Comparison of ENCODE assay signal across 13 cellular contexts in genomic region chr14:105423488-105424195, GRCh38. TPM values are rescaled to one million over a fixed set of nuclear protein-coding genes. Genes with fewer than 3 reads are reported as not detected.
"Had no signal": no experiment of that assay in that cellular context is flagged by ENCODE, and none has a peak within 500 bp of the region (broad histone marks: within the 10 kb centered on the region; RNA-seq: fewer than 3 reads in every experiment).

No MANE protein-coding gene starts in this region.

- H3K4me2 ChIP-seq: hepatocyte had no signal

- H3K27me3 Mint-ChIP-seq: activated CD8-positive, alpha-beta T cell treated with anti-CD3 and anti-CD28 coated beads for 36 hours; T-cell had no signal

- ATAC-seq: activated CD8-positive, alpha-beta T cell treated with anti-CD3 and anti-CD28 coated beads for 36 hours; esophagus mucosa; sciatic nerve; T-cell had no signal

- H3K4me3 ChIP-seq: adrenal gland, hepatocyte, ovary, SK-N-MC, thoracic aorta, uterus had no signal

- H3K27me3 ChIP-seq: adrenal gland, hepatocyte, ovary, uterus had no signal

- H3K27ac Mint-ChIP-seq: activated naive CD4-positive, alpha-beta T cell treated with anti-CD3 and anti-CD28 coated beads, Interleukin-2, amount 10 ng/mL, durations not matched to agents 7 days and 5 days had no signal

- H3K36me3 ChIP-seq: adrenal gland, ovary, thoracic aorta, uterus had no signal

- H3K27ac ChIP-seq: hepatocyte, ovary, SK-N-MC, thoracic aorta, uterus had no signal

- H3K4me3 Mint-ChIP-seq: activated CD8-positive, alpha-beta T cell treated with anti-CD3 and anti-CD28 coated beads for 36 hours; activated naive CD4-positive, alpha-beta T cell treated with anti-CD3 and anti-CD28 coated beads, Interleukin-2, amount 10 ng/mL, durations not matched to agents 7 days and 5 days had no signal

- DNase-seq: activated CD8-positive, alpha-beta T cell treated with anti-CD3 and anti-CD28 coated beads for 36 hours; activated naive CD4-positive, alpha-beta T cell treated with anti-CD3 and anti-CD28 coated beads, Interleukin-2, amount 10 ng/mL, durations not matched to agents 7 days and 5 days; left ventricle myocardium superior; mesendoderm; ovary; T-cell; uterus had no signal

- H3K9me3 Mint-ChIP-seq: activated CD8-positive, alpha-beta T cell treated with anti-CD3 and anti-CD28 coated beads for 36 hours; activated naive CD4-positive, alpha-beta T cell treated with anti-CD3 and anti-CD28 coated beads, Interleukin-2, amount 10 ng/mL, durations not matched to agents 7 days and 5 days had no signal

- H2AFZ ChIP-seq: hepatocyte had no signal

- H3K9me3 ChIP-seq: adrenal gland, ovary, thoracic aorta, uterus had no signal

RNA-seq across cellular contexts. Expression of gene TEX22, which starts 25.3 kb away (rescaled TPM):
- total RNA-seq: hepatocyte, thoracic aorta had no signal
